In the genomic region with DNA sequence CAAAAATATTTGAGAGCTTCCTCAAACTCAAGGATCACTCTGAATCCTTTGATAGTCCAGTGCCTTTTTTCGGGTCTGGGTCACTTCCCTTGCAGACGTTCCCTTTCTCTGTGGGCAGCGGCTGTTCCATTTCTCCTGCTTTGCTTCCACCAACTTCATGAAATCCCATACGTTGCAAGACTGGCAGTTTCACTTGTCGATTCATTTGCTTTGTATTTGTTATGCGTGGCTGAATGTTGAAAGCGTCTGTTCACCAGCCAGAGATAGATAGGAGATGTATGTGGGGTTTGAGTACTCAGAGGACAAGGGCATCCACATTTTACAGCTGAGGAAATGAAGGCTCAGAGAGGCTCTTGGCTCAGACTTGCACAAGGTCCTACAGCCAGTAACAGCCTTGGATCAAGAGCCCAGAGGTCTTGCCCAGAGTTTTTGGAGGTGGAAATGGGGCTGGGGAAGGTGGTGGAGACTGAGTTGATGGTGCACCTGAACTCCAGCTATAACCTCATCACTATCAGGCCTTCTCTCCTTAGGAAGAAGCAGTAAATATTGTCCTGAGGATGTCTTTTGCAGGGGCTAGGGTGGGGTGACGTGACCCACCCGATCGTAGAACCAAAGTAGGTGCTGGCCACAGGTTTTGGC, we compare ENCODE assay signal across 8 cellular contexts. TPM values are rescaled to one million over a fixed set of nuclear protein-coding genes. Genes with fewer than 3 reads are reported as not detected.
DNase-seq lines count a peak whose midpoint lies in the region; ATAC-seq and TF ChIP-seq lines count a peak whose summit lies in the region.

No MANE protein-coding gene starts in this region.

- intact Hi-C loops in activated T-helper 2 cell treated with anti-CD3 and anti-CD28 coated beads, Interferon-gamma antibody, Interleukin-2, Interleukin-4, amounts not matched to agents 10 μg/mL and 5 μg/mL and 100 μg/mL, durations not matched to agents 14 hours and 24 hours and 36 hours (cut with micrococcal nuclease), result loop anchor here (1.0 to 5.0 kb wide), 4 partner anchors 51 to 235 kb away; a partner anchor contains a TSS

- TF ChIP-seq CTCF in DOHH2 (IDR thresholded peaks at IDR 0.05; ENCODE audit: low read depth, low read length, poor library complexity, severe bottlenecking), result no peak
- TF ChIP-seq CTCF in neural progenitor cell (IDR thresholded peaks at IDR 0.05), result no peak

- no peaks in the 10 kb centered on the region for H3K79me2 ChIP-seq in DOHH2 (ENCODE audit: control insufficient read depth, low read length)
- H3K79me2 ChIP-seq in neural progenitor cell (ENCODE audit: low read depth), result peaks cover 9% of the 10 kb centered on the region

- no peaks in the 10 kb centered on the region; the same call in 1 of the 2 replicates for H4K20me1 ChIP-seq in DOHH2 (ENCODE audit: control insufficient read depth, insufficient read depth, low read depth, low read length)
- no peaks in the 10 kb centered on the region for H4K20me1 ChIP-seq in neural progenitor cell (ENCODE audit: low read depth)

- H3K27me3 ChIP-seq in DOHH2 (ENCODE audit: control insufficient read depth, low read length), result no peaks in the 10 kb centered on the region
- no peaks in the 10 kb centered on the region for H3K27me3 ChIP-seq in neural progenitor cell

- H3K4me1 Mint-ChIP-seq in IgD-negative memory B cell (peaks cover 43 to 61% (median 53%) of the 10 kb centered on the region in 3 donors), neural progenitor cell (peaks cover 34% of the 10 kb centered on the region)
- peaks cover 57% of the 10 kb centered on the region for H3K4me1 Mint-ChIP-seq in activated T-helper 2 cell treated with anti-CD3 and anti-CD28 coated beads, Interferon-gamma antibody, Interleukin-2, Interleukin-4, amounts not matched to agents 10 μg/mL and 5 μg/mL and 100 μg/mL, durations not matched to agents 14 hours and 24 hours and 36 hours (ENCODE audit: low read depth)

- H3K4me3 ChIP-seq in DOHH2 (ENCODE audit: low read length) (peak overlapping the region; percentile 77), neural progenitor cell (peak overlapping the region; percentile 86)

- H3F3A ChIP-seq in DOHH2 (ENCODE audit: control insufficient read depth, insufficient read depth) (peaks cover 32% of the 10 kb centered on the region), neural progenitor cell (ENCODE audit: low read depth) (peaks cover 20% of the 10 kb centered on the region)

- H3K36me3 ChIP-seq in DOHH2 (ENCODE audit: control insufficient read depth, low read length) (no peaks in the 10 kb centered on the region), neural progenitor cell (no peaks in the 10 kb centered on the region)

- H3K27ac ChIP-seq in DOHH2 (ENCODE audit: low read depth, low read length) (peak overlapping the region; percentile 93), neural progenitor cell (no peak overlapping the region)

- H3K9me3 Mint-ChIP-seq in IgD-negative memory B cell (no peaks in the 10 kb centered on the region), neural progenitor cell (no peaks in the 10 kb centered on the region)
- no peaks in the 10 kb centered on the region for H3K9me3 Mint-ChIP-seq in activated T-helper 2 cell treated with anti-CD3 and anti-CD28 coated beads, Interferon-gamma antibody, Interleukin-2, Interleukin-4, amounts not matched to agents 10 μg/mL and 5 μg/mL and 100 μg/mL, durations not matched to agents 14 hours and 24 hours and 36 hours

- peak overlapping the region; percentile 78 to 90 (median 86) for H3K4me3 Mint-ChIP-seq in IgD-negative memory B cell
- H3K4me3 Mint-ChIP-seq in activated T-helper 2 cell treated with anti-CD3 and anti-CD28 coated beads, Interferon-gamma antibody, Interleukin-2, Interleukin-4, amounts not matched to agents 10 μg/mL and 5 μg/mL and 100 μg/mL, durations not matched to agents 14 hours and 24 hours and 36 hours (ENCODE audit: low read depth), result peak overlapping the region; percentile 77
- H3K4me3 Mint-ChIP-seq in neural progenitor cell, result peak overlapping the region; percentile 84

- H2AFZ ChIP-seq in neural progenitor cell (replicated peaks), result no peak overlapping the region

- no peak for DNase-seq in activated T-helper 2 cell treated with anti-CD3 and anti-CD28 coated beads, Interferon-gamma antibody, Interleukin-2, Interleukin-4, amounts not matched to agents 10 μg/mL and 5 μg/mL and 100 μg/mL, durations not matched to agents 14 hours and 24 hours and 36 hours (ENCODE audit: low spot score)
- DNase-seq in neural progenitor cell (ENCODE audit: low spot score) (no peak), NCI-H1694 treated with DMSO at 0.1 percent for 48 hours (lab: John Stamatoyannopoulos, UW) (no peak), COLO829 (ENCODE audit: low spot score) (no peak)

- peak overlapping the region; percentile 99 for H3K4me2 ChIP-seq in DOHH2 (ENCODE audit: low read length)
- H3K4me2 ChIP-seq in neural progenitor cell, result peak overlapping the region; percentile 94

- peaks cover 91% of the 10 kb centered on the region for H3K4me1 ChIP-seq in DOHH2 (ENCODE audit: control insufficient read depth, low read length)
- peaks cover 13% of the 10 kb centered on the region for H3K4me1 ChIP-seq in neural progenitor cell

- H3K9me3 ChIP-seq in DOHH2 (ENCODE audit: control insufficient read depth, insufficient read depth, low read length) (no peaks in the 10 kb centered on the region), neural progenitor cell (ENCODE audit: low read depth) (no peaks in the 10 kb centered on the region)

- no peak overlapping the region for H3K9ac ChIP-seq in neural progenitor cell

- no peaks in the 10 kb centered on the region for H3K36me3 Mint-ChIP-seq in IgD-negative memory B cell
- no peaks in the 10 kb centered on the region for H3K36me3 Mint-ChIP-seq in activated T-helper 2 cell treated with anti-CD3 and anti-CD28 coated beads, Interferon-gamma antibody, Interleukin-2, Interleukin-4, amounts not matched to agents 10 μg/mL and 5 μg/mL and 100 μg/mL, durations not matched to agents 14 hours and 24 hours and 36 hours (ENCODE audit: low read depth)
- no peaks in the 10 kb centered on the region for H3K36me3 Mint-ChIP-seq in neural progenitor cell

- H3K27me3 Mint-ChIP-seq in IgD-negative memory B cell (no peaks in the 10 kb centered on the region), neural progenitor cell (ENCODE audit: insufficient read depth, low read depth) (peaks cover 7% of the 10 kb centered on the region)
- H3K27me3 Mint-ChIP-seq in activated T-helper 2 cell treated with anti-CD3 and anti-CD28 coated beads, Interferon-gamma antibody, Interleukin-2, Interleukin-4, amounts not matched to agents 10 μg/mL and 5 μg/mL and 100 μg/mL, durations not matched to agents 14 hours and 24 hours and 36 hours (ENCODE audit: low read depth), result no peaks in the 10 kb centered on the region

- H3K27ac Mint-ChIP-seq in IgD-negative memory B cell (peak overlapping the region; percentile 70 to 94 (median 83)), neural progenitor cell (peak overlapping the region; percentile 43)
- H3K27ac Mint-ChIP-seq in activated T-helper 2 cell treated with anti-CD3 and anti-CD28 coated beads, Interferon-gamma antibody, Interleukin-2, Interleukin-4, amounts not matched to agents 10 μg/mL and 5 μg/mL and 100 μg/mL, durations not matched to agents 14 hours and 24 hours and 36 hours, result peak overlapping the region; percentile 87

- ATAC-seq in HG03442 (IDR thresholded peaks at IDR 0.05; ENCODE audit: unreplicated experiment), result no peak
- no peak for ATAC-seq in HG03039 (IDR thresholded peaks at IDR 0.05; ENCODE audit: unreplicated experiment)

- no peaks in the 10 kb centered on the region for H3K9me2 ChIP-seq in DOHH2 (replicated peaks; ENCODE audit: control insufficient read depth, low read length)

RNA-seq across cellular contexts. Expression of a gene that starts 1.3 kb away (rescaled TPM):
- polyA plus RNA-seq in IgD-negative memory B cell, result 15.1 TPM
- 6.3 and 6.8 TPM in 2 replicates for total RNA-seq in activated T-helper 2 cell treated with anti-CD3 and anti-CD28 coated beads, Interferon-gamma antibody, Interleukin-2, Interleukin-4, amounts not matched to agents 10 μg/mL and 5 μg/mL and 100 μg/mL, durations not matched to agents 14 hours and 24 hours and 36 hours
- total RNA-seq in neural progenitor cell (ENCODE audit: low replicate concordance), result 3.9 and 12.8 TPM in 2 replicates

RNA-seq across cellular contexts. Expression of a gene that starts 4.7 kb away (rescaled TPM):
- 33.5 TPM for polyA plus RNA-seq in IgD-negative memory B cell
- 2.1 and 2.8 TPM in 2 replicates for total RNA-seq in activated T-helper 2 cell treated with anti-CD3 and anti-CD28 coated beads, Interferon-gamma antibody, Interleukin-2, Interleukin-4, amounts not matched to agents 10 μg/mL and 5 μg/mL and 100 μg/mL, durations not matched to agents 14 hours and 24 hours and 36 hours
- total RNA-seq in neural progenitor cell (ENCODE audit: low replicate concordance), result 2.2 and 3.1 TPM in 2 replicates

RNA-seq across cellular contexts. Expression of a gene that starts 51.4 kb away (rescaled TPM):
- polyA plus RNA-seq in IgD-negative memory B cell, result 0.46 TPM
- total RNA-seq in activated T-helper 2 cell treated with anti-CD3 and anti-CD28 coated beads, Interferon-gamma antibody, Interleukin-2, Interleukin-4, amounts not matched to agents 10 μg/mL and 5 μg/mL and 100 μg/mL, durations not matched to agents 14 hours and 24 hours and 36 hours, result 5.7 and 6.6 TPM in 2 replicates
- total RNA-seq in neural progenitor cell (ENCODE audit: low replicate concordance), result 10.5 and 27.4 TPM in 2 replicates
